Comparison of ENCODE assay signal across 8 cellular contexts in genomic region chr1:34852677-34853217, GRCh38. TPM values are rescaled to one million over a fixed set of nuclear protein-coding genes. Genes with fewer than 3 reads are reported as not detected.
DNase-seq lines count a peak whose midpoint lies in the region; ATAC-seq and TF ChIP-seq lines count a peak whose summit lies in the region.

No MANE protein-coding gene starts in this region.

- no peak overlapping the region for H3K4me3 ChIP-seq in kidney epithelial cell (ENCODE audit: low read depth, low read length)

- H3K36me3 ChIP-seq in kidney epithelial cell (ENCODE audit: control insufficient read depth, insufficient read depth, low read length), result peaks cover 1% of the 10 kb centered on the region

- DNase-seq in AG20443 (ENCODE audit: low spot score) (peak; percentile 96), NCI-H226 (peak; percentile 87), WTC11 (ENCODE audit: low spot score) (peak; percentile 97), kidney epithelial cell (ENCODE audit: low read depth) (peak; percentile 82)
- peak; percentile 88 for DNase-seq in central memory CD4-positive, alpha-beta T cell
- peak; percentile 85 to 87 for DNase-seq in stimulated activated CD4-positive, alpha-beta T cell treated with anti-CD3 and anti-CD28 coated beads, Interleukin-15, amount 100 ng/mL, for 48 hours (ENCODE audit: low read depth in 2 of 2)

- H3K27ac Mint-ChIP-seq in WTC11, result peak overlapping the region; percentile 94

- POLR2A ChIA-PET in WTC11 (lab: Charles Lee), result interaction anchor here (0.7 to 1.3 kb wide), 3 partner anchors 33 to 340 kb away, joined by 3 to 7 read pairs (median 5); partner anchors contain the start of gene SFPQ

- H3K4me1 Mint-ChIP-seq in WTC11, result peaks cover 32% of the 10 kb centered on the region

- TF ChIP-seq CTCF in WTC11 (IDR thresholded peaks at IDR 0.05) (peak; percentile 96), kidney epithelial cell (IDR thresholded peaks at IDR 0.05; ENCODE audit: insufficient read depth, low read length, poor library complexity, severe bottlenecking) (peak; percentile 93)

- H3K36me3 Mint-ChIP-seq in WTC11, result peaks cover 30% of the 10 kb centered on the region

- CTCF ChIA-PET in WTC11 (lab: Charles Lee), result interaction anchor here (0.5 to 2.0 kb wide), 70 partner anchors 9 to 1597 kb away, joined by 3 to 70 read pairs (median 5); partner anchors contain the start of genes DLGAP3, GJA4, GJB4 and GJB5

- no peaks in the 10 kb centered on the region for H3K27me3 Mint-ChIP-seq in WTC11 (ENCODE audit: low read depth)

- ATAC-seq in GM19043 (IDR thresholded peaks at IDR 0.05; ENCODE audit: low read depth, unreplicated experiment), result peak; percentile 95
- peak; percentile 96 for ATAC-seq in HG03342 (IDR thresholded peaks at IDR 0.05; ENCODE audit: unreplicated experiment)
- ATAC-seq in WTC11, result peak; percentile 98

- H3K9me3 Mint-ChIP-seq in WTC11, result peaks cover 5% of the 10 kb centered on the region

- no peak overlapping the region for H3K4me3 Mint-ChIP-seq in WTC11

- H3K27me3 ChIP-seq in kidney epithelial cell (ENCODE audit: control insufficient read depth, insufficient read depth, low read length), result no peaks in the 10 kb centered on the region

TF ChIP-seq in WTC11, 78 proteins besides CTCF, POLR2A, EP300 and RAD21 (continues in another document):
- TF ChIP-seq EMX1 (CRISPR knock-in tag; IDR thresholded peaks at IDR 0.05) (no peak), ZNF532 (CRISPR knock-in tag; IDR thresholded peaks at IDR 0.05; ENCODE audit: borderline replicate concordance) (no peak), SP1 (CRISPR knock-in tag; conservative IDR thresholded peaks at IDR 0.05) (peak; percentile 21; the same call in 1 of the 2 replicates), ATF3 (CRISPR knock-in tag; conservative IDR thresholded peaks at IDR 0.05) (no peak), USF1 (CRISPR knock-in tag; IDR thresholded peaks at IDR 0.05) (peak; percentile 85), ZBTB43 (CRISPR knock-in tag; IDR thresholded peaks at IDR 0.05) (no peak), PRDM15 (CRISPR knock-in tag; IDR thresholded peaks at IDR 0.05) (no peak), ATF1 (CRISPR knock-in tag; IDR thresholded peaks at IDR 0.05) (no peak), HMGXB4 (CRISPR knock-in tag; IDR thresholded peaks at IDR 0.05) (no peak), FOXP4 (CRISPR knock-in tag; IDR thresholded peaks at IDR 0.05) (no peak)

RNA-seq across cellular contexts. Expression of gene SMIM12, which starts 6.8 kb away (rescaled TPM):
- total RNA-seq in WTC11 (2021) (34.6 to 41.9 TPM (median 39.6 TPM) in 3 replicates), kidney epithelial cell (37.1 and 45.2 TPM in 2 replicates)

RNA-seq across cellular contexts. Expression of gene GJA4, which starts 59.9 kb away (rescaled TPM):
- total RNA-seq in WTC11 (2021) (1.0 to 1.4 TPM (median 1.3 TPM) in 3 replicates), kidney epithelial cell (not detected in 2 replicates)
